Comparison of ENCODE assay signal across 1 cellular context in the genomic region with DNA sequence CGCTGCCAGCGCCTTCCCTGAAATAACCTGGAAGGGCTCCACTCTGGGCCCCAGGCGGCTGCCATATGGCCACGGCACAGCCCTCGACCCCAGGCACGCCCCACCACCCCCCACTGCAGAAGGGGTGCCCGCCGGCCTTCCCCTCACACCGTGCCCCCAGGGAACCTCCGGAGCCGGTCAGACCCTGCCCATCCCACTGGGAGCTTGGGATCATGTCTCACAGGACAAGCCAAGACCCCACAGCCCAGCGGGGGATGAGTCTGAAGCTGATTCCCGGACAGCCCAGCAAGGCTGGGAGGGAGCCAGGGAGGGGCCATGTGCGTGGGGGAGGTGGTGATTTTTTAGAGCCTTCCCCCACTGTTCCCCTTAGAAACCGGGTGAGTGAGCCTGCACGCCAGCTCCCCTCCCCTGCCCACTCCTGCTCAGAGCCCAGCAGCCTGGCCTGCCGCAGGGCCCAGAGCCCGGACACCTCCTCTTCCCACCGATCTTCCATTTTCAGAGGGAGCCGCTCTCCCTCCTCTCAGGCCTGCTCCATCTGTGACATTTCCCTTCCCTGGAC.
TF ChIP-seq lines count a peak whose summit lies in the region.

No MANE protein-coding gene starts in this region.

TF ChIP-seq in HEK293T, 16 proteins besides CTCF, POLR2A, EP300 and RAD21 (continued from another document):
- no peak for TF ChIP-seq HDGF (IDR thresholded peaks at IDR 0.05; ENCODE audit: borderline replicate concordance)
